10 cellular contexts compared by ENCODE assay signal in the genomic region with DNA sequence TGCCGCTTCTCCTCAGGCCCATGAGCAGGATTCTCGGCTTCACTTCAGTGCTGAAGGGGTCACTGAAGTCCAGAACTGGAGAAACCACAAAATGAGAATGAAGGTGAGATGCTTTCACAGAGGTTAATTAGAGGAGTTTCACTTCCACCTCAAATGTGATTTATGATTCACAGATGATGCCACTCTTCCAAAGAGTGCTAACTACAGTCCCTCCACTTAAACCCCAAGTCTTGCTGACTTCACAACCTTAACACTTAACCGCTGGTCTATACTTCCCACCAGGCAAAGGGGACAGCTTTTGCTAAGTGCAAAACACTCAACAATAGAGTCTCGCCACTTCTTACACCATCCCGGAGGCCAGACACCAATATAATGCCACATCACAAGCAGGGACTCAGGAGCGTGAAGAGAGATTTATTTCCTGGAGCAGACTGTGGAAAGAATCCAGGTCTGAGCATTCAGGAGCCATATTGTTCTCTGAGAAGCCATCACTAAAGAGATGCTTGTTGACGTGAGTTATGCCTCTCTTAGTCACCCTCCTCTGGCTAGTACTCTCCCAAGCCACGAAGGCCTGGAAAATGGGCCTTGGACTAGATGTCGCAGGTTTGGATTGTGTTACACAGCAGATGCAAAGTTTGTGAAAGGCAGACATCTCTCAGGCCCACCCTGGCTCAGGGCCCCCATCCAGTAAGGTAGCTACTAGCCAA. TPM values are rescaled to one million over a fixed set of nuclear protein-coding genes. Genes with fewer than 3 reads are reported as not detected.
DNase-seq lines count a peak whose midpoint lies in the region; ATAC-seq and TF ChIP-seq lines count a peak whose summit lies in the region.
"Had no signal": no experiment of that assay in that cellular context is flagged by ENCODE, and none has a peak within 500 bp of the region (broad histone marks: within the 10 kb centered on the region; RNA-seq: fewer than 3 reads in every experiment).

No MANE protein-coding gene starts in this region.

- H3K4me1 Mint-ChIP-seq in progenitor cell of endocrine pancreas (ENCODE audit: low read depth), result no peaks in the 10 kb centered on the region

- DNase-seq in progenitor cell of endocrine pancreas (ENCODE audit: low spot score, unreplicated experiment) (no peak), NCI-H510A treated with DMSO at 0.1 percent for 48 hours (lab: John Stamatoyannopoulos, UW) (no peak), inferior parietal cortex (ENCODE audit: extremely low spot score) (no peak)
- DNase-seq in activated CD4-positive, CD25-positive, alpha-beta regulatory T cell (lab: John Stamatoyannopoulos, UW), result no peak
- DNase-seq: activated CD4-positive, alpha-beta T cell treated with anti-CD3 and anti-CD28 coated beads, Interleukin-2, amount 10 ng/mL, durations not matched to agents 24 days and 14 days; heart left ventricle had no signal

- peak; percentile 92 for ATAC-seq in GM18858 (IDR thresholded peaks at IDR 0.05; ENCODE audit: unreplicated experiment)
- ATAC-seq in GM21619 (IDR thresholded peaks at IDR 0.05; ENCODE audit: unreplicated experiment), result peak; percentile 90
- ATAC-seq in HG03378 (IDR thresholded peaks at IDR 0.05; ENCODE audit: unreplicated experiment), result peak; percentile 98

- peak overlapping the region; percentile 0 for H3K27ac ChIP-seq in layer of hippocampus (ENCODE audit: low read depth, low read length)
- H3K27ac ChIP-seq: heart left ventricle had no signal

- H3K27ac Mint-ChIP-seq in progenitor cell of endocrine pancreas, result no peak overlapping the region
- H3K27ac Mint-ChIP-seq: activated CD4-positive, alpha-beta T cell treated with anti-CD3 and anti-CD28 coated beads, Interleukin-2, amount 10 ng/mL, durations not matched to agents 24 days and 14 days had no signal

- H3K36me3 Mint-ChIP-seq in progenitor cell of endocrine pancreas (ENCODE audit: insufficient read depth), result no peaks in the 10 kb centered on the region

- TF ChIP-seq CTCF in progenitor cell of endocrine pancreas (IDR thresholded peaks at IDR 0.05; ENCODE audit: unreplicated experiment), result no peak

- H3K9me3 Mint-ChIP-seq in progenitor cell of endocrine pancreas (ENCODE audit: low read depth), result peaks cover 3% of the 10 kb centered on the region
- H3K9me3 Mint-ChIP-seq: activated CD4-positive, alpha-beta T cell treated with anti-CD3 and anti-CD28 coated beads, Interleukin-2, amount 10 ng/mL, durations not matched to agents 24 days and 14 days had no signal

- H3K27me3 Mint-ChIP-seq in progenitor cell of endocrine pancreas, result no peaks in the 10 kb centered on the region

- H3K27me3 ChIP-seq in layer of hippocampus (ENCODE audit: control insufficient read depth, insufficient read depth, low read length), result no peaks in the 10 kb centered on the region
- H3K27me3 ChIP-seq: heart left ventricle had no signal

- H3K4me3 Mint-ChIP-seq in progenitor cell of endocrine pancreas (ENCODE audit: low read depth), result no peak overlapping the region
- H3K4me3 Mint-ChIP-seq: activated CD4-positive, alpha-beta T cell treated with anti-CD3 and anti-CD28 coated beads, Interleukin-2, amount 10 ng/mL, durations not matched to agents 24 days and 14 days had no signal

RNA-seq across cellular contexts. Expression of gene RRAGD, which starts 24.4 kb away (rescaled TPM):
- 8.0 and 11.4 TPM in 2 replicates for total RNA-seq in progenitor cell of endocrine pancreas

RNA-seq across cellular contexts. Expression of gene UBE2J1, which starts 35.1 kb away (rescaled TPM):
- total RNA-seq in progenitor cell of endocrine pancreas, result 36.0 and 36.2 TPM in 2 replicates

RNA-seq across cellular contexts. Expression of gene ANKRD6, which starts 45.3 kb away (rescaled TPM):
- total RNA-seq in progenitor cell of endocrine pancreas, result 29.7 and 32.4 TPM in 2 replicates
